ENCODE assay signal across 16 cellular contexts in genomic region chr11:119052163-119052814, GRCh38. TPM values are rescaled to one million over a fixed set of nuclear protein-coding genes. Genes with fewer than 3 reads are reported as not detected.
DNase-seq lines count a peak whose midpoint lies in the region; ATAC-seq lines count a peak whose summit lies in the region.
"Had no signal": no experiment of that assay in that cellular context is flagged by ENCODE, and none has a peak within 500 bp of the region (broad histone marks: within the 10 kb centered on the region; RNA-seq: fewer than 3 reads in every experiment).

No MANE protein-coding gene starts in this region.

- H4K8ac ChIP-seq in neuronal stem cell (ENCODE audit: low read depth, low read length), result peak overlapping the region; percentile 26

- H3K4me3 Mint-ChIP-seq in activated CD4-positive, alpha-beta T cell treated with anti-CD3 and anti-CD28 coated beads, Interleukin-2, amount 10 ng/mL, durations not matched to agents 7 days and 5 days, result no peak overlapping the region
- H3K4me3 Mint-ChIP-seq in activated T-helper 1 cell treated with anti-CD3 and anti-CD28 coated beads, Interleukin-12 subunit alpha, Interleukin-12 subunit beta, Interleukin-2, Interleukin-4 antibody, amounts not matched to agents 30 ng/mL and 10 ng/mL and 1 ng/mL, durations not matched to agents 14 hours and 24 hours and 36 hours, result no peak overlapping the region

- H3K14ac ChIP-seq in neuronal stem cell (ENCODE audit: low read length), result no peak overlapping the region

- POLR2A ChIA-PET in activated CD4-positive, alpha-beta T cell treated with anti-CD3 and anti-CD28 coated beads, Interleukin-2, amount 10 ng/mL, durations not matched to agents 7 days and 5 days (lab: Charles Lee), result no interaction called here

- peaks cover 2 to 5% of the 10 kb centered on the region in 2 donors for H3K4me1 ChIP-seq in neuronal stem cell (ENCODE audit: control insufficient read depth in 2 of 2, insufficient read depth in 1 of 2, low read depth in 1 of 2, low read length in 2 of 2)

- no peak for DNase-seq in activated CD4-positive, alpha-beta T cell treated with anti-CD3 and anti-CD28 coated beads, Interleukin-2, amount 10 ng/mL, durations not matched to agents 7 days and 5 days
- no peak for DNase-seq in activated CD4-positive, alpha-beta T cell treated with anti-CD3 and anti-CD28 coated beads, Interleukin-2, amount 50 U/mL, for 48 hours
- no peak for DNase-seq in activated T-helper 1 cell treated with anti-CD3 and anti-CD28 coated beads, Interleukin-12 subunit alpha, Interleukin-12 subunit beta, Interleukin-2, Interleukin-4 antibody, amounts not matched to agents 30 ng/mL and 10 ng/mL and 1 ng/mL, durations not matched to agents 14 hours and 24 hours and 36 hours (ENCODE audit: low spot score)
- DNase-seq in neuronal stem cell (ENCODE audit: low spot score) (no peak), medulla oblongata (ENCODE audit: extremely low spot score) (no peak), putamen (ENCODE audit: low spot score) (no peak), T1000 (lab: John Stamatoyannopoulos, UW) (no peak)
- DNase-seq: C1 segment of cervical spinal cord, DMS153, esophagus squamous epithelium, HCEC 1CT, NCI-H1436 treated with DMSO at 0.1 percent for 48 hours, NCI-H2227 treated with DMSO at 0.1 percent for 48 hours, thyroid gland had no signal

- peaks cover 30% of the 10 kb centered on the region for H3K79me1 ChIP-seq in neuronal stem cell (ENCODE audit: low read depth, low read length)

- no peak overlapping the region for H4K91ac ChIP-seq in neuronal stem cell (ENCODE audit: low read depth, low read length, poor library complexity)

- H3K9me3 ChIP-seq in neuronal stem cell (replicated peaks in 1 of 2; ENCODE audit: control insufficient read depth in 2 of 2, insufficient read depth in 1 of 2, low read depth in 1 of 2, low read length in 2 of 2), result no peaks in the 10 kb centered on the region
- H3K9me3 ChIP-seq: esophagus squamous epithelium, thyroid gland had no signal

- peaks cover 70 to 84% of the 10 kb centered on the region in 2 donors for H3K36me3 ChIP-seq in neuronal stem cell (replicated peaks in 1 of 2; ENCODE audit: control insufficient read depth in 2 of 2, insufficient read depth in 2 of 2, low read length in 2 of 2)

- no peak overlapping the region for H2BK15ac ChIP-seq in neuronal stem cell (ENCODE audit: low read length)

- no CpG with 5 or more reads among the region's 23 CpGs for WGBS in neuronal stem cell (ENCODE audit: extremely low coverage in 2 of 2, insufficient read length in 2 of 2, insufficient replicate concordance in 1 of 2), 2 donors

- no peak overlapping the region for H3K4me2 ChIP-seq in neuronal stem cell (ENCODE audit: insufficient read depth, low read length, poor library complexity, severe bottlenecking)

- no peak overlapping the region for H3K27ac ChIP-seq in neuronal stem cell (replicated peaks; ENCODE audit: low read length)
- H3K27ac ChIP-seq: esophagus squamous epithelium, thyroid gland had no signal

- no peak overlapping the region for H2AFZ ChIP-seq in neuronal stem cell (ENCODE audit: low read length)

- peak overlapping the region in 1 of 2 donors; percentile 26 for H3K4me3 ChIP-seq in neuronal stem cell (ENCODE audit: low read length in 2 of 2)
- H3K4me3 ChIP-seq: esophagus squamous epithelium, skin epidermis, thyroid gland had no signal

- H2BK12ac ChIP-seq in neuronal stem cell (ENCODE audit: low read length), result no peak overlapping the region

- peak overlapping the region; percentile 27 for H3K9ac ChIP-seq in neuronal stem cell (ENCODE audit: low read depth, low read length, poor library complexity)

- peaks cover 35% of the 10 kb centered on the region for H3K4me1 Mint-ChIP-seq in activated CD4-positive, alpha-beta T cell treated with anti-CD3 and anti-CD28 coated beads, Interleukin-2, amount 10 ng/mL, durations not matched to agents 7 days and 5 days
- peaks cover 40% of the 10 kb centered on the region for H3K4me1 Mint-ChIP-seq in activated T-helper 1 cell treated with anti-CD3 and anti-CD28 coated beads, Interleukin-12 subunit alpha, Interleukin-12 subunit beta, Interleukin-2, Interleukin-4 antibody, amounts not matched to agents 30 ng/mL and 10 ng/mL and 1 ng/mL, durations not matched to agents 14 hours and 24 hours and 36 hours (ENCODE audit: low read depth)

- peaks cover 70% of the 10 kb centered on the region for H3K36me3 Mint-ChIP-seq in activated CD4-positive, alpha-beta T cell treated with anti-CD3 and anti-CD28 coated beads, Interleukin-2, amount 10 ng/mL, durations not matched to agents 7 days and 5 days (ENCODE audit: low read depth)
- H3K36me3 Mint-ChIP-seq in activated T-helper 1 cell treated with anti-CD3 and anti-CD28 coated beads, Interleukin-12 subunit alpha, Interleukin-12 subunit beta, Interleukin-2, Interleukin-4 antibody, amounts not matched to agents 30 ng/mL and 10 ng/mL and 1 ng/mL, durations not matched to agents 14 hours and 24 hours and 36 hours (ENCODE audit: low read depth), result peaks cover 76% of the 10 kb centered on the region

- no peak overlapping the region for H2BK5ac ChIP-seq in neuronal stem cell (ENCODE audit: low read length)

- intact Hi-C loops in activated T-helper 1 cell treated with anti-CD3 and anti-CD28 coated beads, Interleukin-12 subunit alpha, Interleukin-12 subunit beta, Interleukin-2, Interleukin-4 antibody, amounts not matched to agents 30 ng/mL and 10 ng/mL and 1 ng/mL, durations not matched to agents 14 hours and 24 hours and 36 hours (cut with micrococcal nuclease), result no loop called here

- H2AK5ac ChIP-seq in neuronal stem cell (ENCODE audit: low read depth, low read length), result no peak overlapping the region

- no peak overlapping the region for H3K4ac ChIP-seq in neuronal stem cell (ENCODE audit: low read length)

- no peak overlapping the region for H3K23ac ChIP-seq in neuronal stem cell (ENCODE audit: low read depth, low read length, poor library complexity)

- H3K27me3 Mint-ChIP-seq in activated CD4-positive, alpha-beta T cell treated with anti-CD3 and anti-CD28 coated beads, Interleukin-2, amount 10 ng/mL, durations not matched to agents 7 days and 5 days, result no peaks in the 10 kb centered on the region
- no peaks in the 10 kb centered on the region for H3K27me3 Mint-ChIP-seq in activated T-helper 1 cell treated with anti-CD3 and anti-CD28 coated beads, Interleukin-12 subunit alpha, Interleukin-12 subunit beta, Interleukin-2, Interleukin-4 antibody, amounts not matched to agents 30 ng/mL and 10 ng/mL and 1 ng/mL, durations not matched to agents 14 hours and 24 hours and 36 hours (ENCODE audit: insufficient read depth)

- H3K18ac ChIP-seq in neuronal stem cell (ENCODE audit: low read length), result no peak overlapping the region

- H3K27ac Mint-ChIP-seq in activated CD4-positive, alpha-beta T cell treated with anti-CD3 and anti-CD28 coated beads, Interleukin-2, amount 10 ng/mL, durations not matched to agents 7 days and 5 days, result peak overlapping the region; percentile 78
- peak overlapping the region; percentile 64 for H3K27ac Mint-ChIP-seq in activated T-helper 1 cell treated with anti-CD3 and anti-CD28 coated beads, Interleukin-12 subunit alpha, Interleukin-12 subunit beta, Interleukin-2, Interleukin-4 antibody, amounts not matched to agents 30 ng/mL and 10 ng/mL and 1 ng/mL, durations not matched to agents 14 hours and 24 hours and 36 hours

- ATAC-seq in GM21619 (IDR thresholded peaks at IDR 0.05; ENCODE audit: unreplicated experiment), result peak; percentile 15

- CTCF ChIA-PET in activated CD4-positive, alpha-beta T cell treated with anti-CD3 and anti-CD28 coated beads, Interleukin-2, amount 10 ng/mL, durations not matched to agents 7 days and 5 days (lab: Charles Lee), result interaction anchor here (0.5 to 1.3 kb wide), 2 partner anchors 21 to 62 kb away, joined by 3 read pairs; no protein-coding TSS in a partner anchor

- H2BK120ac ChIP-seq in neuronal stem cell (ENCODE audit: low read depth, low read length), result no peak overlapping the region

- no peaks in the 10 kb centered on the region for H3K27me3 ChIP-seq in neuronal stem cell (ENCODE audit: control insufficient read depth in 3 of 3, insufficient read depth in 3 of 3, low read depth in 1 of 3, low read length in 3 of 3)
- H3K27me3 ChIP-seq: esophagus squamous epithelium, thyroid gland had no signal

- no peaks in the 10 kb centered on the region for H3K9me3 Mint-ChIP-seq in activated CD4-positive, alpha-beta T cell treated with anti-CD3 and anti-CD28 coated beads, Interleukin-2, amount 10 ng/mL, durations not matched to agents 7 days and 5 days
- H3K9me3 Mint-ChIP-seq in activated T-helper 1 cell treated with anti-CD3 and anti-CD28 coated beads, Interleukin-12 subunit alpha, Interleukin-12 subunit beta, Interleukin-2, Interleukin-4 antibody, amounts not matched to agents 30 ng/mL and 10 ng/mL and 1 ng/mL, durations not matched to agents 14 hours and 24 hours and 36 hours, result no peaks in the 10 kb centered on the region

RNA-seq across cellular contexts. Expression of gene HYOU1, which starts 4.7 kb away (rescaled TPM):
- 100 to 1,000 TPM; 117 to 119 TPM for total RNA-seq in activated CD4-positive, alpha-beta T cell treated with anti-CD3 and anti-CD28 coated beads, Interleukin-2, amount 10 ng/mL, durations not matched to agents 7 days and 5 days
- 216 and 219 TPM in 2 replicates for total RNA-seq in activated T-helper 1 cell treated with anti-CD3 and anti-CD28 coated beads, Interleukin-12 subunit alpha, Interleukin-12 subunit beta, Interleukin-2, Interleukin-4 antibody, amounts not matched to agents 30 ng/mL and 10 ng/mL and 1 ng/mL, durations not matched to agents 14 hours and 24 hours and 36 hours
- polyA plus RNA-seq in neuronal stem cell (2013, experiment 1 of 2), result 76.2 TPM
- polyA plus RNA-seq in neuronal stem cell (2013, experiment 2 of 2), result 79.0 TPM

RNA-seq across cellular contexts. Expression of gene VPS11, which starts 15.3 kb away (rescaled TPM):
- 10 to 100 TPM; 39.7 to 40.0 TPM for total RNA-seq in activated CD4-positive, alpha-beta T cell treated with anti-CD3 and anti-CD28 coated beads, Interleukin-2, amount 10 ng/mL, durations not matched to agents 7 days and 5 days
- total RNA-seq in activated T-helper 1 cell treated with anti-CD3 and anti-CD28 coated beads, Interleukin-12 subunit alpha, Interleukin-12 subunit beta, Interleukin-2, Interleukin-4 antibody, amounts not matched to agents 30 ng/mL and 10 ng/mL and 1 ng/mL, durations not matched to agents 14 hours and 24 hours and 36 hours, result 23.5 and 24.0 TPM in 2 replicates
- polyA plus RNA-seq in neuronal stem cell (2013, experiment 1 of 2), result 12.6 TPM
- 11.2 TPM for polyA plus RNA-seq in neuronal stem cell (2013, experiment 2 of 2)

RNA-seq across cellular contexts. Expression of gene SLC37A4, which starts 21.6 kb away (rescaled TPM):
- 10 to 100 TPM; 17.9 to 19.4 TPM for total RNA-seq in activated CD4-positive, alpha-beta T cell treated with anti-CD3 and anti-CD28 coated beads, Interleukin-2, amount 10 ng/mL, durations not matched to agents 7 days and 5 days
- 24.3 and 28.7 TPM in 2 replicates for total RNA-seq in activated T-helper 1 cell treated with anti-CD3 and anti-CD28 coated beads, Interleukin-12 subunit alpha, Interleukin-12 subunit beta, Interleukin-2, Interleukin-4 antibody, amounts not matched to agents 30 ng/mL and 10 ng/mL and 1 ng/mL, durations not matched to agents 14 hours and 24 hours and 36 hours
- polyA plus RNA-seq in neuronal stem cell (2013, experiment 1 of 2), result 44.0 TPM
- 44.3 TPM for polyA plus RNA-seq in neuronal stem cell (2013, experiment 2 of 2)

RNA-seq across cellular contexts. Expression of gene HMBS, which starts 32.4 kb away (rescaled TPM):
- 10 to 100 TPM; 21.6 to 23.2 TPM for total RNA-seq in activated CD4-positive, alpha-beta T cell treated with anti-CD3 and anti-CD28 coated beads, Interleukin-2, amount 10 ng/mL, durations not matched to agents 7 days and 5 days
- total RNA-seq in activated T-helper 1 cell treated with anti-CD3 and anti-CD28 coated beads, Interleukin-12 subunit alpha, Interleukin-12 subunit beta, Interleukin-2, Interleukin-4 antibody, amounts not matched to agents 30 ng/mL and 10 ng/mL and 1 ng/mL, durations not matched to agents 14 hours and 24 hours and 36 hours, result 55.0 and 55.6 TPM in 2 replicates
- 36.5 TPM for polyA plus RNA-seq in neuronal stem cell (2013, experiment 1 of 2)
- 37.2 TPM for polyA plus RNA-seq in neuronal stem cell (2013, experiment 2 of 2)

RNA-seq across cellular contexts. Expression of gene TRAPPC4, which starts 33.7 kb away (rescaled TPM):
- 10 to 100 TPM; 58.5 to 65.4 TPM for total RNA-seq in activated CD4-positive, alpha-beta T cell treated with anti-CD3 and anti-CD28 coated beads, Interleukin-2, amount 10 ng/mL, durations not matched to agents 7 days and 5 days
- 141 and 142 TPM in 2 replicates for total RNA-seq in activated T-helper 1 cell treated with anti-CD3 and anti-CD28 coated beads, Interleukin-12 subunit alpha, Interleukin-12 subunit beta, Interleukin-2, Interleukin-4 antibody, amounts not matched to agents 30 ng/mL and 10 ng/mL and 1 ng/mL, durations not matched to agents 14 hours and 24 hours and 36 hours
- polyA plus RNA-seq in neuronal stem cell (2013, experiment 1 of 2), result 72.1 TPM
- 74.9 TPM for polyA plus RNA-seq in neuronal stem cell (2013, experiment 2 of 2)
